ENCODE assay signal across 9 cellular contexts in the genomic region with DNA sequence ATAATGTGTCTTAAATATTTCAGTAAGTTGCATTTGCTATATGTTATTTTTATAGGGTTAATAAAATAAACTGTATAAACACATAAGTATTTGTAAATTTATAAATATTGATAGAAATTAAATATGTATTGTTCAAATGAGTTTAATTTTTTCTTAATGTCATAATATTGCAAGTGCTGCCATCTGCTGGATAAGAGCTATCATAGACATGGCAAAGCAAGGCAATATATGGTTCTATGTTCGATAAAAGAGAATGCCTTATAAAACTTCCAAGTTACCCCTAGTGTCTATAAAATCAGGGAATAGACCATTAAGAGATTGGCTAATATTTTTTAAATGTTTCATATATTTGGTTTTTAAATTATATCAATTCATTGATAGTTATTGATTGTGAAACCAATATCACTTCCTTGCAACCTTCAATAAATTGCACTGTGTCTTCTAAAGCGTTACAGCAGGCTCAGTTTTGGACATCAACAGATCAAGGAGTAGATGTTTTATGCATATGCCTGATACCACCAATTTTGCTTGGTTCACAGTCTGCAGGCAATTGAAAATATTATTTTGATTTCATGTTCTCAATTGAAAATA. TPM values are rescaled to one million over a fixed set of nuclear protein-coding genes. Genes with fewer than 3 reads are reported as not detected.
DNase-seq lines count a peak whose midpoint lies in the region; ATAC-seq and TF ChIP-seq lines count a peak whose summit lies in the region.
"Had no signal": no experiment of that assay in that cellular context is flagged by ENCODE, and none has a peak within 500 bp of the region (broad histone marks: within the 10 kb centered on the region; RNA-seq: fewer than 3 reads in every experiment).

No MANE protein-coding gene starts in this region.

- H3K27ac ChIP-seq in ovary, result no peak overlapping the region

- H3K4me1 Mint-ChIP-seq in stimulated activated memory B cell treated with anti-CD40 and anti-IgM and Interleukin-4, amounts not matched to agents 10 μg/mL and 1 μg/mL and 100 μg/mL, for 72 hours, result no peaks in the 10 kb centered on the region

- ATAC-seq in HG03060 (IDR thresholded peaks at IDR 0.05; ENCODE audit: low read depth, unreplicated experiment) (peak; percentile 44), GM21447 (IDR thresholded peaks at IDR 0.05; ENCODE audit: unreplicated experiment) (no peak)
- no peak for ATAC-seq in stimulated activated memory B cell treated with anti-CD40 and anti-IgM and Interleukin-4, amounts not matched to agents 10 μg/mL and 1 μg/mL and 100 μg/mL, for 72 hours

- TF ChIP-seq CTCF in ovary (IDR thresholded peaks at IDR 0.05), result no peak

- no peaks in the 10 kb centered on the region for H3K36me3 ChIP-seq in ovary

- no peaks in the 10 kb centered on the region for H3K9me3 Mint-ChIP-seq in stimulated activated memory B cell treated with anti-CD40 and anti-IgM and Interleukin-4, amounts not matched to agents 10 μg/mL and 1 μg/mL and 100 μg/mL, for 72 hours

- no peaks in the 10 kb centered on the region for H3K36me3 Mint-ChIP-seq in stimulated activated memory B cell treated with anti-CD40 and anti-IgM and Interleukin-4, amounts not matched to agents 10 μg/mL and 1 μg/mL and 100 μg/mL, for 72 hours

- intact Hi-C loops in ovary (cut with DNase I), result no loop called here

- H3K4me1 ChIP-seq in ovary (ENCODE audit: insufficient read depth), result no peaks in the 10 kb centered on the region

- H3K27me3 Mint-ChIP-seq in stimulated activated memory B cell treated with anti-CD40 and anti-IgM and Interleukin-4, amounts not matched to agents 10 μg/mL and 1 μg/mL and 100 μg/mL, for 72 hours, result no peaks in the 10 kb centered on the region

- H3K27ac Mint-ChIP-seq in stimulated activated memory B cell treated with anti-CD40 and anti-IgM and Interleukin-4, amounts not matched to agents 10 μg/mL and 1 μg/mL and 100 μg/mL, for 72 hours, result no peak overlapping the region

- 39 to 48% (median 41%) methylated on average over 2 of the region's 2 CpGs for WGBS in ovary, 3 donors

- no peak for TF ChIP-seq EP300 in ovary (IDR thresholded peaks at IDR 0.05)

- H3K27me3 ChIP-seq in ovary, result no peaks in the 10 kb centered on the region

- DNase-seq in NCI-H2107 treated with DMSO at 0.1 percent for 48 hours (lab: John Stamatoyannopoulos, UW; ENCODE audit: unreplicated experiment) (peak; percentile 4), NCI-H2107 (lab: John Stamatoyannopoulos, UW) (no peak), SW480 (ENCODE audit: low spot score) (peak; percentile 4), iris pigment epithelial cell (ENCODE audit: low read depth) (peak; percentile 19), ovary (no peak)

- H3K4me3 ChIP-seq in ovary, result no peak overlapping the region

- no peaks in the 10 kb centered on the region for H3K9me3 ChIP-seq in ovary

- H3K4me3 Mint-ChIP-seq in stimulated activated memory B cell treated with anti-CD40 and anti-IgM and Interleukin-4, amounts not matched to agents 10 μg/mL and 1 μg/mL and 100 μg/mL, for 72 hours, result no peak overlapping the region

- TF ChIP-seq POLR2A in ovary (IDR thresholded peaks at IDR 0.05), result no peak

RNA-seq across cellular contexts. Expression of gene SLITRK6, which starts 29.0 kb away (rescaled TPM):
- total RNA-seq in ovary, result under 1 TPM in 3 of 7 donors, not detected in 4; 0.23 to 0.69 (median 0.27) TPM
- under 1 TPM; 0.13 to 0.38 TPM for polyA plus RNA-seq in ovary
- total RNA-seq: activated CD8-positive, alpha-beta memory T cell treated with anti-CD3 and anti-CD28 coated beads for 36 hours had no signal

Comparison
In these comparisons a context has a peak if more than half of its experiments do, and no peak if none do; other contexts are left out.
1. DNase-seq: peak in NCI-H2107 treated with DMSO at 0.1 percent for 48 hours (single experiment), SW480 (single experiment) and iris pigment epithelial cell (single experiment); none in NCI-H2107 (single experiment) and ovary (0 of 5).